ENCODE assay signal across 20 cellular contexts in the genomic region with DNA sequence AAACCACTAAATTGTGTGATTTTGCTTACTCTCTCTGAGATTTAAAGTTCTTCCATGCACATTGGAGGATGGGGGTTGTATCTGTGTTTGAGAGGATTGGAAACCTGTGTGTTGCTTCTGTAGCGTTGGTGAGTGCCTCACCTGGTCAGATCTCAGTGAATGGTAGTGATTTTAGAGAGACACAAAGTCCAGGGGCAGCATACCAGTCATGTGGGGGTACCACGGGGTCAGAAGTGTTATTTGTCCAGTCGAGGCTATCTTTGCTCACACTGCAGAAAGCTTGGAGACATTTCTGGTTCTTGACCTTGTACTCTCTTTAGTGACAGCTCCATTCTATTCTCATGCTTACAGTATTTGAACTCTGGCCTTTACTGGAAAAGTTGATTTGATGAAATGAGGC.
"Had no signal": no experiment of that assay in that cellular context is flagged by ENCODE, and none has a peak within 500 bp of the region (broad histone marks: within the 10 kb centered on the region; RNA-seq: fewer than 3 reads in every experiment).

No MANE protein-coding gene starts in this region.

- H3K9me3 Mint-ChIP-seq: activated CD4-positive, alpha-beta memory T cell treated with anti-CD3 and anti-CD28 coated beads, Interleukin-2, amount 10 ng/mL, durations not matched to agents 7 days and 5 days; activated naive CD8-positive, alpha-beta T cell treated with anti-CD3 and anti-CD28 coated beads, Interleukin-2, amount 50 U/mL, for 24 hours; effector memory CD8-positive, alpha-beta T cell; naive B cell; T-cell had no signal

- H3K36me3 ChIP-seq: ovary had no signal

- H3K27ac Mint-ChIP-seq: activated CD4-positive, alpha-beta memory T cell treated with anti-CD3 and anti-CD28 coated beads, Interleukin-2, amount 10 ng/mL, durations not matched to agents 7 days and 5 days; activated naive CD8-positive, alpha-beta T cell treated with anti-CD3 and anti-CD28 coated beads, Interleukin-2, amount 50 U/mL, for 24 hours had no signal

- H3K27ac ChIP-seq: ascending aorta, ovary had no signal

- ATAC-seq: activated naive CD8-positive, alpha-beta T cell treated with anti-CD3 and anti-CD28 coated beads, Interleukin-2, amount 50 U/mL, for 24 hours; effector memory CD8-positive, alpha-beta T cell; left colon; T-cell had no signal

- H3K9me3 ChIP-seq: ascending aorta, ovary, SK-N-SH, testis had no signal

- H3K4me3 ChIP-seq: ascending aorta, ovary, testis had no signal

- H3K4me3 Mint-ChIP-seq: activated CD4-positive, alpha-beta memory T cell treated with anti-CD3 and anti-CD28 coated beads, Interleukin-2, amount 10 ng/mL, durations not matched to agents 7 days and 5 days; activated naive CD8-positive, alpha-beta T cell treated with anti-CD3 and anti-CD28 coated beads, Interleukin-2, amount 50 U/mL, for 24 hours; effector memory CD8-positive, alpha-beta T cell; naive B cell; T-cell had no signal

- H3K9ac ChIP-seq: SK-N-SH had no signal

- H3K4me2 ChIP-seq: SK-N-SH had no signal

- H3K27me3 Mint-ChIP-seq: activated CD4-positive, alpha-beta memory T cell treated with anti-CD3 and anti-CD28 coated beads, Interleukin-2, amount 10 ng/mL, durations not matched to agents 7 days and 5 days; activated naive CD8-positive, alpha-beta T cell treated with anti-CD3 and anti-CD28 coated beads, Interleukin-2, amount 50 U/mL, for 24 hours; effector memory CD8-positive, alpha-beta T cell; naive B cell; T-cell had no signal

- H3K27me3 ChIP-seq: ascending aorta, ovary, testis had no signal

- H3K4me1 ChIP-seq: ascending aorta had no signal

- DNase-seq: activated CD4-positive, alpha-beta memory T cell treated with anti-CD3 and anti-CD28 coated beads, Interleukin-2, amount 10 ng/mL, durations not matched to agents 7 days and 5 days; activated CD4-positive, CD25-positive, alpha-beta regulatory T cell treated with anti-CD3 and anti-CD28 coated beads, Interleukin-2, amount 50 U/mL, for 72 hours; activated CD8-positive, alpha-beta memory T cell treated with anti-CD3 and anti-CD28 coated beads, Interleukin-2, amount 50 U/mL, for 4 hours; activated naive CD4-positive, alpha-beta T cell treated with Interleukin-2 at 50 U/mL for 16 hours; activated naive CD8-positive, alpha-beta T cell treated with anti-CD3 and anti-CD28 coated beads, Interleukin-2, amount 50 U/mL, for 24 hours; dermis blood vessel endothelial cell; effector memory CD8-positive, alpha-beta T cell; head of caudate nucleus; left colon; mammary epithelial cell; naive B cell; ovary; SK-N-SH; stimulated activated CD4-positive, alpha-beta T cell treated with anti-CD3 and anti-CD28 coated beads, Interleukin-15, amount 100 ng/mL, for 24 hours; stimulated activated CD4-positive, alpha-beta T cell treated with anti-CD3 and anti-CD28 coated beads, Interleukin-4, amount 100 ng/mL, for 1 hour; stimulated activated naive CD4-positive, alpha-beta T cell; T-cell; T1000; testis had no signal

- H3K9me2 ChIP-seq: SK-N-SH had no signal
